In genomic region chr1:58251415-58252073, GRCh38 we compare ENCODE assay signal across 10 cellular contexts.
DNase-seq lines count a peak whose midpoint lies in the region; FAIRE-seq and TF ChIP-seq lines count a peak whose summit lies in the region.
"Had no signal": no experiment of that assay in that cellular context is flagged by ENCODE, and none has a peak within 500 bp of the region (broad histone marks: within the 10 kb centered on the region; RNA-seq: fewer than 3 reads in every experiment).

No MANE protein-coding gene starts in this region.

- no peak for FAIRE-seq in D721Med (lab: Jason Lieb, UNC)
- FAIRE-seq: pancreas had no signal

- no peaks in the 10 kb centered on the region for H3K9me3 Mint-ChIP-seq in activated T-helper 2 cell treated with anti-CD3 and anti-CD28 coated beads, Interferon-gamma antibody, Interleukin-2, Interleukin-4, amounts not matched to agents 10 μg/mL and 5 μg/mL and 100 μg/mL, durations not matched to agents 14 hours and 24 hours and 36 hours

- H3K4me1 Mint-ChIP-seq in activated T-helper 2 cell treated with anti-CD3 and anti-CD28 coated beads, Interferon-gamma antibody, Interleukin-2, Interleukin-4, amounts not matched to agents 10 μg/mL and 5 μg/mL and 100 μg/mL, durations not matched to agents 14 hours and 24 hours and 36 hours (ENCODE audit: low read depth), result peaks cover 2% of the 10 kb centered on the region

- H3K27me3 Mint-ChIP-seq in activated T-helper 2 cell treated with anti-CD3 and anti-CD28 coated beads, Interferon-gamma antibody, Interleukin-2, Interleukin-4, amounts not matched to agents 10 μg/mL and 5 μg/mL and 100 μg/mL, durations not matched to agents 14 hours and 24 hours and 36 hours (ENCODE audit: low read depth), result peaks cover 49% of the 10 kb centered on the region

- H3K27ac Mint-ChIP-seq in activated T-helper 2 cell treated with anti-CD3 and anti-CD28 coated beads, Interferon-gamma antibody, Interleukin-2, Interleukin-4, amounts not matched to agents 10 μg/mL and 5 μg/mL and 100 μg/mL, durations not matched to agents 14 hours and 24 hours and 36 hours, result no peak overlapping the region

- H3K36me3 Mint-ChIP-seq in activated T-helper 2 cell treated with anti-CD3 and anti-CD28 coated beads, Interferon-gamma antibody, Interleukin-2, Interleukin-4, amounts not matched to agents 10 μg/mL and 5 μg/mL and 100 μg/mL, durations not matched to agents 14 hours and 24 hours and 36 hours (ENCODE audit: low read depth), result no peaks in the 10 kb centered on the region

- H3K4me3 Mint-ChIP-seq in activated T-helper 2 cell treated with anti-CD3 and anti-CD28 coated beads, Interferon-gamma antibody, Interleukin-2, Interleukin-4, amounts not matched to agents 10 μg/mL and 5 μg/mL and 100 μg/mL, durations not matched to agents 14 hours and 24 hours and 36 hours (ENCODE audit: low read depth), result no peak overlapping the region

- intact Hi-C loops in activated T-helper 2 cell treated with anti-CD3 and anti-CD28 coated beads, Interferon-gamma antibody, Interleukin-2, Interleukin-4, amounts not matched to agents 10 μg/mL and 5 μg/mL and 100 μg/mL, durations not matched to agents 14 hours and 24 hours and 36 hours (cut with micrococcal nuclease), result no loop called here

- peak; percentile 33 for TF ChIP-seq CTCF in D721Med (IDR thresholded peaks at IDR 0.05; ENCODE audit: insufficient read depth, missing control alignments)

- DNase-seq in D721Med (ENCODE audit: insufficient read length, low spot score), result no peak
- peak; percentile 17 for DNase-seq in HCEC 1CT
- DNase-seq in RPMI8226, result peak; percentile 33
- peak; percentile 8 for DNase-seq in kidney tubule cell (ENCODE audit: low spot score)
- no peak for DNase-seq in NCI-H2227 treated with DMSO at 0.1 percent for 48 hours (lab: John Stamatoyannopoulos, UW)
- DNase-seq in activated T-helper 2 cell treated with anti-CD3 and anti-CD28 coated beads, Interferon-gamma antibody, Interleukin-2, Interleukin-4, amounts not matched to agents 10 μg/mL and 5 μg/mL and 100 μg/mL, durations not matched to agents 14 hours and 24 hours and 36 hours (ENCODE audit: low spot score), result no peak
- no peak for DNase-seq in cortex of kidney (lab: John Stamatoyannopoulos, UW)
- no peak for DNase-seq in stimulated activated CD4-positive, alpha-beta T cell treated with anti-CD3 and anti-CD28 coated beads, Interleukin-4, amount 100 ng/mL, for 24 hours
- DNase-seq: activated gamma-delta T cell treated with Interleukin-2 at 50 U/mL for 16 hours, pancreas had no signal

Comparison
In these comparisons a context has a peak if more than half of its experiments do, and no peak if none do; other contexts are left out.
1. DNase-seq: peak in HCEC 1CT (single experiment), RPMI8226 (single experiment) and kidney tubule cell (single experiment); none in D721Med (single experiment), NCI-H2227 treated with DMSO at 0.1 percent for 48 hours (single experiment), activated T-helper 2 cell treated with anti-CD3 and anti-CD28 coated beads, Interferon-gamma antibody, Interleukin-2, Interleukin-4, amounts not matched to agents 10 μg/mL and 5 μg/mL and 100 μg/mL, durations not matched to agents 14 hours and 24 hours and 36 hours (single experiment), cortex of kidney (single experiment) and stimulated activated CD4-positive, alpha-beta T cell treated with anti-CD3 and anti-CD28 coated beads, Interleukin-4, amount 100 ng/mL, for 24 hours (single experiment).